Comparison of ENCODE assay signal across 1 cellular context in the genomic region with DNA sequence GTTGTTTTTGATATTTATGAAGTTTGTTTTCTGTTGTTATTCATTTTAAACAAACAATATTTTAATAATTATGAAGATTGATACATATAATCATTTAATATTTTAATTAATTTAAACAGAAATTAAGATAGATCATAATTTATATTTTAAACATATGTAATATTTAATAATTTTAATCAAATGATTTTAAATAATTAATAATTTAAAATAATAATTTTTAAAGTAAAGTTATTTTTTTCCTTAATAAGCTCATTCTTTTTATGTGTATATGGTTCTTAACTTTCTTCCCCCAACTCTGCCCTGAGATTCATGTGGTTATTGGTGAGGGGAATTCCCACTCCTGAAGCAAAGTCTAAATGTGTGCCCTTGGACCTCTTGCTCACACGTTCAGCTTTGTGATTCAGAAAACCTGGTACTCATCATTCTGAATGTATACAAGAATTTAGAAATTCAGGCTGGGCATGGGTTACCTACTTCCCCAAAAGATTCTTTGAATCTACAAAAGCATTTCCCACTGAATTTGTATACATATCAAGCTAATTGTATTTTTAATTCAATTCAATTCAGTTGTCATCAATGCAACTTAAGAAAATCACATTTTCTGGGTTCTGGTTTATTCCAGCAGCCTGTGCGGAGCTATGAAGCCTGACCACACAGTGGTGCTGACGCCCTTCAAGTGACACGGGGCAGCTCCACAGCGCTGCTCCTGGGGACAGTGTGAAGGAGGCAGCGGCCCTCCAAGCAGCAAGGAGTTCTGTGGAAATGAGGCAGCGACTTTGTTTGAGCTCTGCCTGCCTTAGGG.
TF ChIP-seq lines count a peak whose summit lies in the region.

No MANE protein-coding gene starts in this region.

TF ChIP-seq in HepG2, 621 proteins besides CTCF, POLR2A, EP300 and RAD21 (continued from another document and continues in another):
- TF ChIP-seq CBX2 (IDR thresholded peaks at IDR 0.05; ENCODE audit: low read depth, low read length) (no peak), CBX2 (CRISPR knock-in tag; IDR thresholded peaks at IDR 0.05; ENCODE audit: low read depth) (no peak), CBX5 (CRISPR knock-in tag; IDR thresholded peaks at IDR 0.05; ENCODE audit: borderline replicate concordance) (peak; percentile 52; the same call in 1 of the 2 replicates), ZNF563 (CRISPR knock-in tag; IDR thresholded peaks at IDR 0.05) (no peak), PITX1 (CRISPR knock-in tag; IDR thresholded peaks at IDR 0.05) (no peak), TEAD3 (CRISPR knock-in tag; optimal IDR thresholded peaks at IDR 0.05; ENCODE audit: borderline replicate concordance) (peak; percentile 44), RARA (CRISPR knock-in tag; IDR thresholded peaks at IDR 0.05) (no peak), SPEN (CRISPR knock-in tag; IDR thresholded peaks at IDR 0.05; ENCODE audit: low read depth) (no peak), ZNF781 (CRISPR knock-in tag; IDR thresholded peaks at IDR 0.05; ENCODE audit: borderline replicate concordance, not compliant biosample characterization) (peak; percentile 48), ZNF430 (CRISPR knock-in tag; IDR thresholded peaks at IDR 0.05) (no peak), POLR2AphosphoS5 (IDR thresholded peaks at IDR 0.05; ENCODE audit: low read depth, low read length) (no peak), MBNL3 (CRISPR knock-in tag; conservative IDR thresholded peaks at IDR 0.05) (no peak), SIX1 (CRISPR knock-in tag; IDR thresholded peaks at IDR 0.05; ENCODE audit: borderline replicate concordance) (no peak), NFATC3 (CRISPR knock-in tag; IDR thresholded peaks at IDR 0.05) (no peak), ZNF260 (CRISPR knock-in tag; IDR thresholded peaks at IDR 0.05; ENCODE audit: borderline replicate concordance, low read depth) (no peak), FOXO1 (CRISPR knock-in tag; IDR thresholded peaks at IDR 0.05) (no peak), IRF2 (CRISPR knock-in tag; IDR thresholded peaks at IDR 0.05) (peak; percentile 36; the same call in 1 of the 2 replicates), HNRNPUL1 (IDR thresholded peaks at IDR 0.05; ENCODE audit: low read depth, low read length) (no peak), ZNF468 (CRISPR knock-in tag; IDR thresholded peaks at IDR 0.05) (no peak), ZNF773 (CRISPR knock-in tag; IDR thresholded peaks at IDR 0.05; ENCODE audit: borderline replicate concordance) (no peak), ZNF546 (CRISPR knock-in tag; conservative IDR thresholded peaks at IDR 0.05) (no peak), ZBTB7B (CRISPR knock-in tag; IDR thresholded peaks at IDR 0.05) (no peak), HHEX (CRISPR knock-in tag; IDR thresholded peaks at IDR 0.05) (no peak), ETV5 (CRISPR knock-in tag; IDR thresholded peaks at IDR 0.05; ENCODE audit: borderline replicate concordance) (no peak), TSC22D2 (CRISPR knock-in tag; IDR thresholded peaks at IDR 0.05; ENCODE audit: borderline replicate concordance) (0 out of 2 replicates have a peak, but pooled peaks have one; percentile 52), ZNF879 (CRISPR knock-in tag; IDR thresholded peaks at IDR 0.05) (no peak), ZNF75D (CRISPR knock-in tag; IDR thresholded peaks at IDR 0.05; ENCODE audit: borderline replicate concordance) (no peak), PRPF4 (IDR thresholded peaks at IDR 0.05; ENCODE audit: low read depth, low read length, poor library complexity, severe bottlenecking) (no peak), ZNF839 (CRISPR knock-in tag; IDR thresholded peaks at IDR 0.05; ENCODE audit: borderline replicate concordance) (no peak), SCMH1 (CRISPR knock-in tag; IDR thresholded peaks at IDR 0.05; ENCODE audit: borderline replicate concordance) (no peak), PCBP1 (IDR thresholded peaks at IDR 0.05; ENCODE audit: borderline replicate concordance, low read depth, low read length) (no peak), ZBTB8A (CRISPR knock-in tag; IDR thresholded peaks at IDR 0.05; ENCODE audit: borderline replicate concordance, low read depth) (no peak), SIX4 (CRISPR knock-in tag; IDR thresholded peaks at IDR 0.05) (no peak), XRCC5 (optimal IDR thresholded peaks at IDR 0.05; ENCODE audit: low read length) (peak; percentile 91), ZNF674 (CRISPR knock-in tag; IDR thresholded peaks at IDR 0.05; ENCODE audit: low read depth) (no peak), NR1H2 (CRISPR knock-in tag; IDR thresholded peaks at IDR 0.05; ENCODE audit: borderline replicate concordance, low read depth) (no peak), REPIN1 (CRISPR knock-in tag; IDR thresholded peaks at IDR 0.05; ENCODE audit: borderline replicate concordance, low read depth) (peak; percentile 53; the same call in 1 of the 2 replicates)
- TF ChIP-seq, protein P1, sequence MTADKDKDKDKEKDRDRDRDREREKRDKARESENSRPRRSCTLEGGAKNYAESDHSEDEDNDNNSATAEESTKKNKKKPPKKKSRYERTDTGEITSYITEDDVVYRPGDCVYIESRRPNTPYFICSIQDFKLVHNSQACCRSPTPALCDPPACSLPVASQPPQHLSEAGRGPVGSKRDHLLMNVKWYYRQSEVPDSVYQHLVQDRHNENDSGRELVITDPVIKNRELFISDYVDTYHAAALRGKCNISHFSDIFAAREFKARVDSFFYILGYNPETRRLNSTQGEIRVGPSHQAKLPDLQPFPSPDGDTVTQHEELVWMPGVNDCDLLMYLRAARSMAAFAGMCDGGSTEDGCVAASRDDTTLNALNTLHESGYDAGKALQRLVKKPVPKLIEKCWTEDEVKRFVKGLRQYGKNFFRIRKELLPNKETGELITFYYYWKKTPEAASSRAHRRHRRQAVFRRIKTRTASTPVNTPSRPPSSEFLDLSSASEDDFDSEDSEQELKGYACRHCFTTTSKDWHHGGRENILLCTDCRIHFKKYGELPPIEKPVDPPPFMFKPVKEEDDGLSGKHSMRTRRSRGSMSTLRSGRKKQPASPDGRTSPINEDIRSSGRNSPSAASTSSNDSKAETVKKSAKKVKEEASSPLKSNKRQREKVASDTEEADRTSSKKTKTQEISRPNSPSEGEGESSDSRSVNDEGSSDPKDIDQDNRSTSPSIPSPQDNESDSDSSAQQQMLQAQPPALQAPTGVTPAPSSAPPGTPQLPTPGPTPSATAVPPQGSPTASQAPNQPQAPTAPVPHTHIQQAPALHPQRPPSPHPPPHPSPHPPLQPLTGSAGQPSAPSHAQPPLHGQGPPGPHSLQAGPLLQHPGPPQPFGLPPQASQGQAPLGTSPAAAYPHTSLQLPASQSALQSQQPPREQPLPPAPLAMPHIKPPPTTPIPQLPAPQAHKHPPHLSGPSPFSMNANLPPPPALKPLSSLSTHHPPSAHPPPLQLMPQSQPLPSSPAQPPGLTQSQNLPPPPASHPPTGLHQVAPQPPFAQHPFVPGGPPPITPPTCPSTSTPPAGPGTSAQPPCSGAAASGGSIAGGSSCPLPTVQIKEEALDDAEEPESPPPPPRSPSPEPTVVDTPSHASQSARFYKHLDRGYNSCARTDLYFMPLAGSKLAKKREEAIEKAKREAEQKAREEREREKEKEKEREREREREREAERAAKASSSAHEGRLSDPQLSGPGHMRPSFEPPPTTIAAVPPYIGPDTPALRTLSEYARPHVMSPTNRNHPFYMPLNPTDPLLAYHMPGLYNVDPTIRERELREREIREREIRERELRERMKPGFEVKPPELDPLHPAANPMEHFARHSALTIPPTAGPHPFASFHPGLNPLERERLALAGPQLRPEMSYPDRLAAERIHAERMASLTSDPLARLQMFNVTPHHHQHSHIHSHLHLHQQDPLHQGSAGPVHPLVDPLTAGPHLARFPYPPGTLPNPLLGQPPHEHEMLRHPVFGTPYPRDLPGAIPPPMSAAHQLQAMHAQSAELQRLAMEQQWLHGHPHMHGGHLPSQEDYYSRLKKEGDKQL (CRISPR knock-in tag; IDR thresholded peaks at IDR 0.05; ENCODE audit: low read depth): no peak
- TF ChIP-seq, protein P2, sequence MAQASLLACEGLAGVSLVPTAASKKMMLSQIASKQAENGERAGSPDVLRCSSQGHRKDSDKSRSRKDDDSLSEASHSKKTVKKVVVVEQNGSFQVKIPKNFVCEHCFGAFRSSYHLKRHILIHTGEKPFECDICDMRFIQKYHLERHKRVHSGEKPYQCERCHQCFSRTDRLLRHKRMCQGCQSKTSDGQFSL (CRISPR knock-in tag; IDR thresholded peaks at IDR 0.05): no peak
- TF ChIP-seq, protein P3, sequence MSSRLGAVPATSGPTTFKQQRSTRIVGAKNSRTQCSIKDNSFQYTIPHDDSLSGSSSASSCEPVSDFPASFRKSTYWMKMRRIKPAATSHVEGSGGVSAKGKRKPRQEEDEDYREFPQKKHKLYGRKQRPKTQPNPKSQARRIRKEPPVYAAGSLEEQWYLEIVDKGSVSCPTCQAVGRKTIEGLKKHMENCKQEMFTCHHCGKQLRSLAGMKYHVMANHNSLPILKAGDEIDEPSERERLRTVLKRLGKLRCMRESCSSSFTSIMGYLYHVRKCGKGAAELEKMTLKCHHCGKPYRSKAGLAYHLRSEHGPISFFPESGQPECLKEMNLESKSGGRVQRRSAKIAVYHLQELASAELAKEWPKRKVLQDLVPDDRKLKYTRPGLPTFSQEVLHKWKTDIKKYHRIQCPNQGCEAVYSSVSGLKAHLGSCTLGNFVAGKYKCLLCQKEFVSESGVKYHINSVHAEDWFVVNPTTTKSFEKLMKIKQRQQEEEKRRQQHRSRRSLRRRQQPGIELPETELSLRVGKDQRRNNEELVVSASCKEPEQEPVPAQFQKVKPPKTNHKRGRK (CRISPR knock-in tag; IDR thresholded peaks at IDR 0.05): no peak
- TF ChIP-seq, protein P4, sequence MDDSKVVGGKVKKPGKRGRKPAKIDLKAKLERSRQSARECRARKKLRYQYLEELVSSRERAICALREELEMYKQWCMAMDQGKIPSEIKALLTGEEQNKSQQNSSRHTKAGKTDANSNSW (CRISPR knock-in tag; IDR thresholded peaks at IDR 0.05; ENCODE audit: borderline replicate concordance): no peak
- TF ChIP-seq, protein P5, sequence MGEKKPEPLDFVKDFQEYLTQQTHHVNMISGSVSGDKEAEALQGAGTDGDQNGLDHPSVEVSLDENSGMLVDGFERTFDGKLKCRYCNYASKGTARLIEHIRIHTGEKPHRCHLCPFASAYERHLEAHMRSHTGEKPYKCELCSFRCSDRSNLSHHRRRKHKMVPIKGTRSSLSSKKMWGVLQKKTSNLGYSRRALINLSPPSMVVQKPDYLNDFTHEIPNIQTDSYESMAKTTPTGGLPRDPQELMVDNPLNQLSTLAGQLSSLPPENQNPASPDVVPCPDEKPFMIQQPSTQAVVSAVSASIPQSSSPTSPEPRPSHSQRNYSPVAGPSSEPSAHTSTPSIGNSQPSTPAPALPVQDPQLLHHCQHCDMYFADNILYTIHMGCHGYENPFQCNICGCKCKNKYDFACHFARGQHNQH (CRISPR knock-in tag; IDR thresholded peaks at IDR 0.05): 0 out of 2 replicates have a peak, but pooled peaks have one; percentile 38
- TF ChIP-seq, protein P6, sequence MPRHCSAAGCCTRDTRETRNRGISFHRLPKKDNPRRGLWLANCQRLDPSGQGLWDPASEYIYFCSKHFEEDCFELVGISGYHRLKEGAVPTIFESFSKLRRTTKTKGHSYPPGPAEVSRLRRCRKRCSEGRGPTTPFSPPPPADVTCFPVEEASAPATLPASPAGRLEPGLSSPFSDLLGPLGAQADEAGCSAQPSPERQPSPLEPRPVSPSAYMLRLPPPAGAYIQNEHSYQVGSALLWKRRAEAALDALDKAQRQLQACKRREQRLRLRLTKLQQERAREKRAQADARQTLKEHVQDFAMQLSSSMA (CRISPR knock-in tag; IDR thresholded peaks at IDR 0.05): no peak
- TF ChIP-seq, protein P7, sequence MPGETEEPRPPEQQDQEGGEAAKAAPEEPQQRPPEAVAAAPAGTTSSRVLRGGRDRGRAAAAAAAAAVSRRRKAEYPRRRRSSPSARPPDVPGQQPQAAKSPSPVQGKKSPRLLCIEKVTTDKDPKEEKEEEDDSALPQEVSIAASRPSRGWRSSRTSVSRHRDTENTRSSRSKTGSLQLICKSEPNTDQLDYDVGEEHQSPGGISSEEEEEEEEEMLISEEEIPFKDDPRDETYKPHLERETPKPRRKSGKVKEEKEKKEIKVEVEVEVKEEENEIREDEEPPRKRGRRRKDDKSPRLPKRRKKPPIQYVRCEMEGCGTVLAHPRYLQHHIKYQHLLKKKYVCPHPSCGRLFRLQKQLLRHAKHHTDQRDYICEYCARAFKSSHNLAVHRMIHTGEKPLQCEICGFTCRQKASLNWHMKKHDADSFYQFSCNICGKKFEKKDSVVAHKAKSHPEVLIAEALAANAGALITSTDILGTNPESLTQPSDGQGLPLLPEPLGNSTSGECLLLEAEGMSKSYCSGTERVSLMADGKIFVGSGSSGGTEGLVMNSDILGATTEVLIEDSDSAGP (CRISPR knock-in tag; IDR thresholded peaks at IDR 0.05; ENCODE audit: borderline replicate concordance): peak; percentile 39; the same call in 1 of the 2 replicates
- TF ChIP-seq, protein P8, sequence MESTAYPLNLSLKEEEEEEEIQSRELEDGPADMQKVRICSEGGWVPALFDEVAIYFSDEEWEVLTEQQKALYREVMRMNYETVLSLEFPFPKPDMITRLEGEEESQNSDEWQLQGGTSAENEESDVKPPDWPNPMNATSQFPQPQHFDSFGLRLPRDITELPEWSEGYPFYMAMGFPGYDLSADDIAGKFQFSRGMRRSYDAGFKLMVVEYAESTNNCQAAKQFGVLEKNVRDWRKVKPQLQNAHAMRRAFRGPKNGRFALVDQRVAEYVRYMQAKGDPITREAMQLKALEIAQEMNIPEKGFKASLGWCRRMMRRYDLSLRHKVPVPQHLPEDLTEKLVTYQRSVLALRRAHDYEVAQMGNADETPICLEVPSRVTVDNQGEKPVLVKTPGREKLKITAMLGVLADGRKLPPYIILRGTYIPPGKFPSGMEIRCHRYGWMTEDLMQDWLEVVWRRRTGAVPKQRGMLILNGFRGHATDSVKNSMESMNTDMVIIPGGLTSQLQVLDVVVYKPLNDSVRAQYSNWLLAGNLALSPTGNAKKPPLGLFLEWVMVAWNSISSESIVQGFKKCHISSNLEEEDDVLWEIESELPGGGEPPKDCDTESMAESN (CRISPR knock-in tag; conservative IDR thresholded peaks at IDR 0.05): 0 out of 2 replicates have a peak, but pooled peaks have one; percentile 36
- TF ChIP-seq, protein P9, sequence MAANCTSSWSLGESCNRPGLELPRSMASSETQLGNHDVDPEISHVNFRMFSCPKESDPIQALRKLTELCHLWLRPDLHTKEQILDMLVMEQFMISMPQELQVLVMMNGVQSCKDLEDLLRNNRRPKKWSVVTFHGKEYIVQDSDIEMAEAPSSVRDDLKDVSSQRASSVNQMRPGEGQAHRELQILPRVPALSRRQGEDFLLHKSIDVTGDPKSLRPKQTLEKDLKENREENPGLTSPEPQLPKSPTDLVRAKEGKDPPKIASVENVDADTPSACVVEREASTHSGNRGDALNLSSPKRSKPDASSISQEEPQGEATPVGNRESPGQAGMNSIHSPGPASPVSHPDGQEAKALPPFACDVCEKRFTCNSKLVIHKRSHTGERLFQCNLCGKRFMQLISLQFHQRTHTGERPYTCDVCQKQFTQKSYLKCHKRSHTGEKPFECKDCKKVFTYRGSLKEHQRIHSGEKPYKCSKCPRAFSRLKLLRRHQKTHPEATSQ (CRISPR knock-in tag; IDR thresholded peaks at IDR 0.05; ENCODE audit: borderline replicate concordance): peak; percentile 45; the same call in 1 of the 2 replicates
- TF ChIP-seq, protein P10, sequence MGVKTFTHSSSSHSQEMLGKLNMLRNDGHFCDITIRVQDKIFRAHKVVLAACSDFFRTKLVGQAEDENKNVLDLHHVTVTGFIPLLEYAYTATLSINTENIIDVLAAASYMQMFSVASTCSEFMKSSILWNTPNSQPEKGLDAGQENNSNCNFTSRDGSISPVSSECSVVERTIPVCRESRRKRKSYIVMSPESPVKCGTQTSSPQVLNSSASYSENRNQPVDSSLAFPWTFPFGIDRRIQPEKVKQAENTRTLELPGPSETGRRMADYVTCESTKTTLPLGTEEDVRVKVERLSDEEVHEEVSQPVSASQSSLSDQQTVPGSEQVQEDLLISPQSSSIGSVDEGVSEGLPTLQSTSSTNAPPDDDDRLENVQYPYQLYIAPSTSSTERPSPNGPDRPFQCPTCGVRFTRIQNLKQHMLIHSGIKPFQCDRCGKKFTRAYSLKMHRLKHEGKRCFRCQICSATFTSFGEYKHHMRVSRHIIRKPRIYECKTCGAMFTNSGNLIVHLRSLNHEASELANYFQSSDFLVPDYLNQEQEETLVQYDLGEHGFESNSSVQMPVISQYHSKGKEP (CRISPR knock-in tag; IDR thresholded peaks at IDR 0.05): no peak
